9 cellular contexts compared by ENCODE assay signal in the genomic region with DNA sequence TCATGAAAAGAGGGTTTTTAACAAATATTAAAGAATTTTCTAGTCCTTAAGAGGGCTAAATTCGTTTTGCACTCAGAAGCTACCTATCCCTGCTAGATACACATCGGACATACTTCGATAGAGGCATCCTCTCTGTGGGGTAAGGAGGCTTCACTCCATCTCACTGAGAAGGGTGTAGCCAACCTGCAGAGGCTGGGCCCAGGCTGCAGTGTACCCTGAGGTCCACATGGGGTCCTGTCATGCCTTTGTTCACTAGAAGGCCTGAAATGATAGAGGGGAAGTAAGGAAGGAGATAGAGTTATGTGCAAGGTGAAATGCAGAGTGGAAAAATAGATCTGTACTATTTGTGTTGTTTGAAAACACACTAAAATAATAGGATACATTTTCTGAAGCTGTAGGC. TPM values are rescaled to one million over a fixed set of nuclear protein-coding genes. Genes with fewer than 3 reads are reported as not detected.
DNase-seq lines count a peak whose midpoint lies in the region; ATAC-seq, FAIRE-seq and TF ChIP-seq lines count a peak whose summit lies in the region.
"Had no signal": no experiment of that assay in that cellular context is flagged by ENCODE, and none has a peak within 500 bp of the region (broad histone marks: within the 10 kb centered on the region; RNA-seq: fewer than 3 reads in every experiment).

No MANE protein-coding gene starts in this region.

- H3K36me3 ChIP-seq in DND-41 (ENCODE audit: insufficient read depth, low read length) (peaks cover 43% of the 10 kb centered on the region), right atrium auricular region (peaks cover 68% of the 10 kb centered on the region), prostate gland (no peaks in the 10 kb centered on the region)
- H3K36me3 ChIP-seq: suprapubic skin had no signal

- no peak for TF ChIP-seq POLR2A in prostate gland (IDR thresholded peaks at IDR 0.05)

- DNase-seq in DND-41 (no peak), NAMALWA (ENCODE audit: low spot score) (peak; percentile 43), endothelial cell (ENCODE audit: low spot score) (peak; percentile 38), right atrium auricular region (ENCODE audit: low spot score) (no peak), RCC 7860 (ENCODE audit: low spot score) (no peak), prostate gland (ENCODE audit: low spot score) (no peak)

- H3K79me2 ChIP-seq in DND-41 (ENCODE audit: insufficient read depth, low read length), result no peaks in the 10 kb centered on the region

- H3K27ac Mint-ChIP-seq in endothelial cell (ENCODE audit: unreplicated experiment), result no peak overlapping the region

- 82% methylated on average over 3 of the region's 3 CpGs for WGBS in prostate gland

- H3K4me3 ChIP-seq in DND-41 (ENCODE audit: low read depth in 1 of 2, low read length in 2 of 2), result no peak overlapping the region
- H3K4me3 ChIP-seq in right atrium auricular region, result no peak overlapping the region
- no peak overlapping the region for H3K4me3 ChIP-seq in prostate gland
- H3K4me3 ChIP-seq: suprapubic skin had no signal

- ATAC-seq in DND-41 (ENCODE audit: insufficient read depth, low read depth) (peak; percentile 74), GM19351 (IDR thresholded peaks at IDR 0.05; ENCODE audit: unreplicated experiment) (peak; percentile 91), HG03571 (IDR thresholded peaks at IDR 0.05; ENCODE audit: unreplicated experiment) (no peak)

- H3K4me1 ChIP-seq in DND-41 (ENCODE audit: insufficient read depth, low read length), result no peaks in the 10 kb centered on the region
- H3K4me1 ChIP-seq in right atrium auricular region, result no peaks in the 10 kb centered on the region
- H3K4me1 ChIP-seq in prostate gland (replicated peaks), result no peaks in the 10 kb centered on the region
- H3K4me1 ChIP-seq: suprapubic skin had no signal

- H3K4me3 Mint-ChIP-seq in endothelial cell (ENCODE audit: unreplicated experiment), result no peak overlapping the region

- H4K20me1 ChIP-seq in DND-41 (ENCODE audit: insufficient read depth, low read length), result no peaks in the 10 kb centered on the region; the same call in 1 of the 2 replicates

- H3K27ac ChIP-seq in DND-41 (ENCODE audit: low read length), result no peak overlapping the region
- H3K27ac ChIP-seq in right atrium auricular region, result no peak overlapping the region
- no peak overlapping the region for H3K27ac ChIP-seq in prostate gland
- H3K27ac ChIP-seq: suprapubic skin had no signal

- TF ChIP-seq CTCF in DND-41 (IDR thresholded peaks at IDR 0.05; ENCODE audit: borderline replicate concordance, extremely low read depth, low read length, poor library complexity, severe bottlenecking) (peak; percentile 46), endothelial cell (IDR thresholded peaks at IDR 0.05; ENCODE audit: unreplicated experiment) (peak; percentile 22), right atrium auricular region (IDR thresholded peaks at IDR 0.05) (no peak), prostate gland (IDR thresholded peaks at IDR 0.05) (no peak)

- H3K27me3 Mint-ChIP-seq in endothelial cell (ENCODE audit: unreplicated experiment), result peaks cover 1% of the 10 kb centered on the region

- no peaks in the 10 kb centered on the region for H3K4me1 Mint-ChIP-seq in endothelial cell (ENCODE audit: unreplicated experiment)

- FAIRE-seq in RCC 7860 (lab: Jason Lieb, UNC), result no peak

- no peaks in the 10 kb centered on the region for H3K9me3 Mint-ChIP-seq in endothelial cell (ENCODE audit: unreplicated experiment)

- H3K36me3 Mint-ChIP-seq in endothelial cell (ENCODE audit: low read depth, unreplicated experiment), result peaks cover 13% of the 10 kb centered on the region

- H3K9ac ChIP-seq in DND-41 (ENCODE audit: low read depth, low read length), result no peak overlapping the region

- intact Hi-C loops in prostate gland (cut with DNase I), result no loop called here

- no peaks in the 10 kb centered on the region for H3K9me3 ChIP-seq in DND-41 (ENCODE audit: insufficient read depth, low read length, severe bottlenecking)
- H3K9me3 ChIP-seq in right atrium auricular region, result no peaks in the 10 kb centered on the region
- H3K9me3 ChIP-seq in prostate gland, result no peaks in the 10 kb centered on the region
- H3K9me3 ChIP-seq: suprapubic skin had no signal

- H3K4me2 ChIP-seq in DND-41 (ENCODE audit: insufficient read depth, low read length), result no peak overlapping the region

- no peaks in the 10 kb centered on the region for H3K27me3 ChIP-seq in DND-41 (ENCODE audit: insufficient read depth, low read length, poor library complexity)
- no peaks in the 10 kb centered on the region for H3K27me3 ChIP-seq in right atrium auricular region
- H3K27me3 ChIP-seq in prostate gland (replicated peaks; ENCODE audit: insufficient read depth), result no peaks in the 10 kb centered on the region
- H3K27me3 ChIP-seq: suprapubic skin had no signal

- no peak overlapping the region for H2AFZ ChIP-seq in DND-41 (ENCODE audit: low read depth, low read length)

RNA-seq across cellular contexts. Expression of gene IGSF9B, which starts 45.6 kb away (rescaled TPM):
- total RNA-seq in endothelial cell (ENCODE audit: unreplicated experiment) (6.6 TPM), right atrium auricular region (10 to 100 TPM; 17.2 to 32.1 TPM), prostate gland (10 to 100 TPM; 10.2 to 35.3 TPM)

Comparison
In these comparisons a context has a peak if more than half of its experiments do, and no peak if none do; other contexts are left out.
1. DNase-seq: peak in NAMALWA (single experiment) and endothelial cell (single experiment); none in DND-41 (single experiment), right atrium auricular region (single experiment), RCC 7860 (single experiment) and prostate gland (single experiment).
2. CTCF ChIP-seq: peak in DND-41 (single experiment) and endothelial cell (single experiment); none in right atrium auricular region (0 of 2) and prostate gland (0 of 4).